ENCODE assay signal across 22 cellular contexts in genomic region chr7:45968856-45969536, GRCh38. TPM values are rescaled to one million over a fixed set of nuclear protein-coding genes. Genes with fewer than 3 reads are reported as not detected.
A peak's percentile ranks its signal among the peaks of the same experiment; 100 is the strongest.
DNase-seq lines count a peak whose midpoint lies in the region; ATAC-seq and TF ChIP-seq lines count a peak whose summit lies in the region.
"Had no signal": no experiment of that assay in that cellular context is flagged by ENCODE, and none has a peak within 500 bp of the region (broad histone marks: within the 10 kb centered on the region; RNA-seq: fewer than 3 reads in every experiment).

No MANE protein-coding gene starts in this region.

- no peaks in the 10 kb centered on the region for H3K36me3 ChIP-seq in ascending aorta
- H3K36me3 ChIP-seq: BE2C, BLaER1 had no signal

- no peaks in the 10 kb centered on the region for H3K9me3 Mint-ChIP-seq in CD4-positive, alpha-beta T cell
- H3K9me3 Mint-ChIP-seq: CD4-positive, CD25-positive, alpha-beta regulatory T cell; CD8-positive, alpha-beta T cell had no signal

- no peak overlapping the region for H3K4me3 ChIP-seq in ascending aorta
- H3K4me3 ChIP-seq: BLaER1, GM12878 had no signal

- H3K4me3 Mint-ChIP-seq in CD4-positive, alpha-beta T cell = no peak overlapping the region
- H3K4me3 Mint-ChIP-seq: CD14-positive monocyte; CD4-positive, CD25-positive, alpha-beta regulatory T cell; CD8-positive, alpha-beta T cell had no signal

- H3K4me1 ChIP-seq in ascending aorta = peaks cover 0 to 13% of the 10 kb centered on the region in 2 donors
- H3K4me1 ChIP-seq: BE2C, BLaER1 had no signal

- no peaks in the 10 kb centered on the region for H3K27me3 Mint-ChIP-seq in CD4-positive, alpha-beta T cell

- POLR2A ChIA-PET in CD4-positive, alpha-beta T cell (lab: Charles Lee) = no interaction called here

- no peak overlapping the region for H3K27ac Mint-ChIP-seq in CD4-positive, alpha-beta T cell
- H3K27ac Mint-ChIP-seq: CD14-positive monocyte; CD4-positive, CD25-positive, alpha-beta regulatory T cell; CD8-positive, alpha-beta T cell had no signal

- peaks cover 17% of the 10 kb centered on the region for H3K36me3 Mint-ChIP-seq in CD4-positive, alpha-beta T cell (ENCODE audit: low read depth)
- H3K36me3 Mint-ChIP-seq: CD14-positive monocyte; CD4-positive, CD25-positive, alpha-beta regulatory T cell; CD8-positive, alpha-beta T cell had no signal

- intact Hi-C loops in ascending aorta (cut with DNase I) = no loop called here
- intact Hi-C loops in CD4-positive, alpha-beta T cell (cut with DNase I, micrococcal nuclease) = no loop called here

- DNase-seq in HT-29 (ENCODE audit: low spot score) (peak; percentile 60), ascending aorta (ENCODE audit: low spot score in 2 of 2) (peak in 1 of 2 donors; percentile 25), kidney tubule cell (ENCODE audit: low spot score) (peak; percentile 59), DMS53 treated with DMSO at 0.1 percent for 48 hours (lab: John Stamatoyannopoulos, UW; ENCODE audit: unreplicated experiment) (no peak), SIG-M5 (lab: John Stamatoyannopoulos, UW) (no peak)
- no peak for DNase-seq in activated CD8-positive, alpha-beta memory T cell treated with anti-CD3 and anti-CD28 coated beads, Interleukin-2, amount 50 U/mL, for 48 hours
- DNase-seq in CD4-positive, alpha-beta T cell = no peak
- DNase-seq: 8988T; ACHN; BE2C; C1 segment of cervical spinal cord; Caco-2; Calu3; CD4-positive, CD25-positive, alpha-beta regulatory T cell; CD8-positive, alpha-beta T cell; DMS79; DND-41; EL; GDM1 had no signal

- ATAC-seq in CD4-positive, alpha-beta T cell (ENCODE audit: poor library complexity) = no peak
- ATAC-seq: CD8-positive, alpha-beta T cell; GM12878 had no signal

- no peaks in the 10 kb centered on the region for H3K4me1 Mint-ChIP-seq in CD4-positive, alpha-beta T cell (ENCODE audit: low read depth)
- H3K4me1 Mint-ChIP-seq: CD14-positive monocyte had no signal

- CTCF ChIA-PET in CD4-positive, alpha-beta T cell (lab: Charles Lee) = no interaction called here

- no peaks in the 10 kb centered on the region for H3K27me3 ChIP-seq in ascending aorta
- H3K27me3 ChIP-seq in CD4-positive, alpha-beta T cell (ENCODE audit: control insufficient read depth, insufficient read depth, low read length) = no peaks in the 10 kb centered on the region
- H3K27me3 ChIP-seq: BE2C, BLaER1 had no signal

- no peak for TF ChIP-seq CTCF in ascending aorta (IDR thresholded peaks at IDR 0.05)
- no peak for TF ChIP-seq CTCF in CD4-positive, alpha-beta T cell (IDR thresholded peaks at IDR 0.05)

- peak overlapping the region; percentile 61 to 79 for H3K27ac ChIP-seq in ascending aorta
- no peak overlapping the region for H3K27ac ChIP-seq in CD4-positive, alpha-beta T cell (ENCODE audit: low read depth, low read length)
- H3K27ac ChIP-seq: BLaER1 had no signal

- no peaks in the 10 kb centered on the region for H3K9me3 ChIP-seq in ascending aorta
- no peaks in the 10 kb centered on the region for H3K9me3 ChIP-seq in CD4-positive, alpha-beta T cell (ENCODE audit: control insufficient read depth, low read length)
- H3K9me3 ChIP-seq: BE2C, BLaER1, Caco-2 had no signal

RNA-seq across cellular contexts. Expression of gene IGFBP3, which starts 47.9 kb away (rescaled TPM):
- not detected in 2 replicates for total RNA-seq in HT-29 (2014; rRNA removed; shearing (Covaris generic))
- 763 TPM for total RNA-seq in ascending aorta
- 1 to 10 TPM; 8.0 to 10.0 TPM for total RNA-seq in CD4-positive, alpha-beta T cell

Comparison
In these comparisons a context has a peak if more than half of its experiments do, and no peak if none do; other contexts are left out.
1. DNase-seq: peak in HT-29 (single experiment) and kidney tubule cell (single experiment); none in activated CD8-positive, alpha-beta memory T cell treated with anti-CD3 and anti-CD28 coated beads, Interleukin-2, amount 50 U/mL, for 48 hours (single experiment), DMS53 treated with DMSO at 0.1 percent for 48 hours (single experiment), CD4-positive, alpha-beta T cell (0 of 10) and SIG-M5 (single experiment).
2. RNA of gene IGFBP3, which starts 47.9 kb away (total RNA-seq): 763 TPM in ascending aorta (single experiment); 8.0 to 10.0 TPM in CD4-positive, alpha-beta T cell and not detected in HT-29; every median in the first group is over 10 times any median in the second.